In genomic region chr2:63639344-63639743, GRCh38 we compare ENCODE assay signal across 16 cellular contexts. TPM values are rescaled to one million over a fixed set of nuclear protein-coding genes. Genes with fewer than 3 reads are reported as not detected.
DNase-seq lines count a peak whose midpoint lies in the region; ATAC-seq, FAIRE-seq and TF ChIP-seq lines count a peak whose summit lies in the region.
"Had no signal": no experiment of that assay in that cellular context is flagged by ENCODE, and none has a peak within 500 bp of the region (broad histone marks: within the 10 kb centered on the region; RNA-seq: fewer than 3 reads in every experiment).

No MANE protein-coding gene starts in this region.

- H4K91ac ChIP-seq in H1 (replicated peaks; ENCODE audit: insufficient read length, low read length), result no peak overlapping the region

- H3K4ac ChIP-seq in H1 (replicated peaks; ENCODE audit: insufficient read length, low read depth, low read length), result no peak overlapping the region

- H3K56ac ChIP-seq in H1 (replicated peaks; ENCODE audit: insufficient read length, low read depth, low read length), result no peak overlapping the region

- POLR2A ChIA-PET in H1 (lab: Charles Lee; ENCODE audit: partially characterized antibody), result interaction anchor here (0.8 kb wide), 1 partner anchor 24 kb away, joined by 3 read pairs; no protein-coding TSS in a partner anchor

- no peak for TF ChIP-seq EP300 in H1 (IDR thresholded peaks at IDR 0.05; ENCODE audit: borderline replicate concordance in 1 of 2, low read depth in 2 of 2, low read length in 2 of 2)

- no peaks in the 10 kb centered on the region for H3K27me3 ChIP-seq in HAP-1 (ENCODE audit: low read depth)
- H3K27me3 ChIP-seq in H1 (replicated peaks in 1 of 4; ENCODE audit: control insufficient read depth in 3 of 4, extremely low read depth in 1 of 4, insufficient read depth in 3 of 4, low read length in 3 of 4), result no peaks in the 10 kb centered on the region
- no peaks in the 10 kb centered on the region for H3K27me3 ChIP-seq in iPS-20b (ENCODE audit: insufficient read depth, low read length)

- no peak for TF ChIP-seq POLR2A in H1 (IDR thresholded peaks at IDR 0.05; ENCODE audit: control extremely low read depth in 1 of 2, low read depth in 2 of 2, low read length in 2 of 2)

- peaks cover 0 to 7% of the 10 kb centered on the region in 2 donors for H3K27me3 Mint-ChIP-seq in stimulated activated naive B cell treated with anti-CD40 and anti-IgM and Interleukin-4, amounts not matched to agents 10 μg/mL and 1 μg/mL and 100 μg/mL, for 72 hours

- H3K9ac ChIP-seq in H1 (replicated peaks in 1 of 4; ENCODE audit: extremely low read depth in 1 of 4, low read depth in 3 of 4, low read length in 3 of 4) (no peak overlapping the region), iPS-20b (ENCODE audit: low read depth, low read length) (peak overlapping the region; percentile 12; the same call in 1 of the 2 replicates)

- H3K36me3 ChIP-seq in HAP-1 (replicated peaks), result no peaks in the 10 kb centered on the region
- H3K36me3 ChIP-seq in H1 (ENCODE audit: control insufficient read depth in 2 of 4, insufficient read depth in 4 of 4, low read length in 3 of 4), result no peaks in the 10 kb centered on the region
- no peaks in the 10 kb centered on the region for H3K36me3 ChIP-seq in iPS-20b (ENCODE audit: insufficient read depth, low read depth, low read length)

- no peak overlapping the region for H2AFZ ChIP-seq in H1 (ENCODE audit: low read length)

- no peaks in the 10 kb centered on the region for H3K23me2 ChIP-seq in H1 (ENCODE audit: low read depth, low read length)

- H3K27ac ChIP-seq in H1 (ENCODE audit: low read depth, low read length) (0 out of 2 replicates have a peak overlapping the region, but pooled peaks have one; percentile 12), iPS-20b (ENCODE audit: low read length) (peak overlapping the region; percentile 27)

- no peaks in the 10 kb centered on the region for H3K79me2 ChIP-seq in H1 (ENCODE audit: control insufficient read depth in 1 of 2, insufficient read depth in 2 of 2, low read length in 2 of 2)

- H2BK15ac ChIP-seq in H1 (ENCODE audit: low read length), result no peak overlapping the region

- DNase-seq in HAP-1 (ENCODE audit: low spot score in 2 of 2), result peak; percentile 20 to 85
- DNase-seq in H1 (ENCODE audit: low read depth in 1 of 2, low spot score in 2 of 2), result no peak
- DNase-seq in NCI-H1105 (lab: John Stamatoyannopoulos, UW), result no peak
- DNase-seq in stimulated activated naive B cell treated with anti-CD40 and anti-IgM and Interleukin-4, amounts not matched to agents 10 μg/mL and 1 μg/mL and 100 μg/mL, for 72 hours, result no peak
- no peak for DNase-seq in cerebellar cortex (ENCODE audit: low spot score)
- DNase-seq: C1 segment of cervical spinal cord; Calu3; CD4-positive, alpha-beta T cell; DMS 273 treated with DMSO at 0.1 percent for 48 hours; HCEC 1CT; HFFc6 had no signal

- no peak overlapping the region for H3K4me3 ChIP-seq in HAP-1
- H3K4me3 ChIP-seq in H1 (ENCODE audit: extremely low read depth in 1 of 4, insufficient read depth in 2 of 4, low read depth in 3 of 4, low read length in 4 of 4), result peak overlapping the region in 1 of 4 experiments; percentile 12; a peak in 2 of 8 replicates
- H3K4me3 ChIP-seq in iPS-20b (ENCODE audit: low read length), result peak overlapping the region; percentile 29; the same call in 1 of the 2 replicates

- H3K18ac ChIP-seq in H1 (ENCODE audit: extremely low read depth, low read length), result no peak overlapping the region

- no peak overlapping the region for H2AK5ac ChIP-seq in H1 (ENCODE audit: low read depth, low read length)

- H2BK5ac ChIP-seq in H1 (ENCODE audit: low read depth, low read length), result no peak overlapping the region

- no peaks in the 10 kb centered on the region for H3K36me3 Mint-ChIP-seq in stimulated activated naive B cell treated with anti-CD40 and anti-IgM and Interleukin-4, amounts not matched to agents 10 μg/mL and 1 μg/mL and 100 μg/mL, for 72 hours

- H4K20me1 ChIP-seq in H1 (replicated peaks in 1 of 2; ENCODE audit: control insufficient read depth in 1 of 2, insufficient read depth in 2 of 2, low read length in 2 of 2), result no peaks in the 10 kb centered on the region

- in situ Hi-C loops in HAP-1 (cut with MboI; ENCODE audit: low sequenced_read_pairs), result no loop called here

- H3K4me1 ChIP-seq in HAP-1, result peaks cover 11% of the 10 kb centered on the region
- peaks cover 0 to 6% (median 2%) of the 10 kb centered on the region in 4 experiments; a peak in 4 of 7 replicates for H3K4me1 ChIP-seq in H1 (replicated peaks in 1 of 4; ENCODE audit: control insufficient read depth in 3 of 4, insufficient read depth in 4 of 4, low read length in 3 of 4)
- peaks cover 7% of the 10 kb centered on the region; the same call in 1 of the 2 replicates for H3K4me1 ChIP-seq in iPS-20b (ENCODE audit: insufficient read depth, low read length)

- no peak overlapping the region for H2BK120ac ChIP-seq in H1 (replicated peaks; ENCODE audit: low read depth, low read length)

- TF ChIP-seq CTCF in H1 (IDR thresholded peaks at IDR 0.05; ENCODE audit: control extremely low read depth in 1 of 3, insufficient read depth in 1 of 3, low read depth in 1 of 3, low read length in 3 of 3), result no peak

- ATAC-seq in HG03354 (IDR thresholded peaks at IDR 0.05; ENCODE audit: poor library complexity, severe bottlenecking, unreplicated experiment), result no peak
- ATAC-seq in stimulated activated naive B cell treated with anti-CD40 and anti-IgM and Interleukin-4, amounts not matched to agents 10 μg/mL and 1 μg/mL and 100 μg/mL, for 72 hours (replicated peaks), result no peak
- ATAC-seq: HepG2 had no signal

- no peak overlapping the region for H3K23ac ChIP-seq in H1 (ENCODE audit: insufficient read length)

- H3K9me3 ChIP-seq in HAP-1 (no peaks in the 10 kb centered on the region), H1 (ENCODE audit: insufficient read depth in 2 of 2, low read depth in 1 of 2, low read length in 1 of 2) (no peaks in the 10 kb centered on the region; a peak in 2 of 4 replicates), iPS-20b (ENCODE audit: insufficient read depth, low read depth, low read length) (peaks cover 12% of the 10 kb centered on the region; the same call in 1 of the 2 replicates)

- FAIRE-seq in H1 (lab: Jason Lieb, UNC), result peak; percentile 96
- FAIRE-seq: A204.1, HepG2 had no signal

- no peak for TF ChIP-seq RAD21 in H1 (IDR thresholded peaks at IDR 0.05 in 1 of 2, conservative IDR thresholded peaks at IDR 0.05 in 1 of 2; ENCODE audit: low read depth in 2 of 2, low read length in 2 of 2)

- H3K27ac Mint-ChIP-seq in stimulated activated naive B cell treated with anti-CD40 and anti-IgM and Interleukin-4, amounts not matched to agents 10 μg/mL and 1 μg/mL and 100 μg/mL, for 72 hours, result no peak overlapping the region
- H3K27ac Mint-ChIP-seq: B cell; CD4-positive, alpha-beta T cell; HFFc6 had no signal

- CTCF ChIA-PET in H1 (lab: Charles Lee; ENCODE audit: partially characterized antibody), result interaction anchor here (1.4 kb wide), 1 partner anchor 13 kb away, joined by 5 read pairs; no protein-coding TSS in a partner anchor

- peaks cover 9 to 11% of the 10 kb centered on the region in 2 donors for H3K9me3 Mint-ChIP-seq in stimulated activated naive B cell treated with anti-CD40 and anti-IgM and Interleukin-4, amounts not matched to agents 10 μg/mL and 1 μg/mL and 100 μg/mL, for 72 hours

- no peak overlapping the region for H2BK12ac ChIP-seq in H1 (ENCODE audit: low read depth, low read length)

- H2BK20ac ChIP-seq in H1 (ENCODE audit: low read length), result no peak overlapping the region

- H3K4me2 ChIP-seq in H1 (ENCODE audit: insufficient read depth in 1 of 2, low read depth in 2 of 2, low read length in 2 of 2), result peak overlapping the region; percentile 36 to 38; a peak in 2 of 4 replicates

- H4K8ac ChIP-seq in H1 (ENCODE audit: extremely low read depth, insufficient read depth, low read length), result no peak overlapping the region

- WGBS in H1 (ENCODE audit: extremely low coverage in 1 of 2, insufficient coverage in 1 of 2, insufficient read length in 1 of 2, insufficient replicate concordance in 2 of 2, low coverage in 1 of 2, low lambda C conversion rate in 2 of 2, missing lambda C conversion rate in 1 of 2), 2 experiments, result 67% methylated on average over 1 of the region's 1 CpG; no CpG with 5 or more reads in 1 of the 2 experiments

- H3K79me1 ChIP-seq in H1 (ENCODE audit: low read depth, low read length), result no peaks in the 10 kb centered on the region

- H3K4me3 Mint-ChIP-seq in stimulated activated naive B cell treated with anti-CD40 and anti-IgM and Interleukin-4, amounts not matched to agents 10 μg/mL and 1 μg/mL and 100 μg/mL, for 72 hours, result no peak overlapping the region
- H3K4me3 Mint-ChIP-seq: B cell; CD4-positive, alpha-beta T cell; HFFc6 had no signal

- H3K4me1 Mint-ChIP-seq in stimulated activated naive B cell treated with anti-CD40 and anti-IgM and Interleukin-4, amounts not matched to agents 10 μg/mL and 1 μg/mL and 100 μg/mL, for 72 hours, result no peaks in the 10 kb centered on the region
- H3K4me1 Mint-ChIP-seq: B cell had no signal

- H4K5ac ChIP-seq in H1 (ENCODE audit: insufficient read length, low read depth, low read length), result no peak overlapping the region

- no peak overlapping the region for H3K14ac ChIP-seq in H1 (ENCODE audit: insufficient read length)

TF ChIP-seq in H1, 55 proteins besides CTCF, POLR2A, EP300 and RAD21 (continues in another document):
- TF ChIP-seq CHD1 (IDR thresholded peaks at IDR 0.05; ENCODE audit: low read depth, low read length), result no peak

RNA-seq across cellular contexts. Expression of gene MDH1, which starts 50.6 kb away (rescaled TPM):
- 335 and 353 TPM in 2 replicates for total RNA-seq in H1 (2021; fragmentation: NEBNext Ultra II Directional; extraction: Animal tissue kit (Norgen Biotek cat#: 25700))
- polyA plus RNA-seq in H1 (2011; rRNA removed), result 201 and 376 TPM in 2 replicates
- 377 TPM for polyA plus RNA-seq in H1 (2011; cell fraction: cytosol; rRNA removed)
- 175 TPM for polyA plus RNA-seq in H1 (2011; cell fraction: nucleus; rRNA removed)
- polyA plus RNA-seq in H1 (2012, experiment 1 of 2), result 321 to 344 TPM (median 332 TPM) in 4 replicates
- polyA plus RNA-seq in H1 (2012, experiment 2 of 2), result 86.2 TPM
- 252 TPM for polyA plus RNA-seq in H1 (2013, experiment 1 of 2)
- 229 TPM for polyA plus RNA-seq in H1 (2013, experiment 2 of 2)
- 252 and 357 TPM in 2 replicates for polyA minus RNA-seq in H1 (2011; rRNA and poly(A)+ RNA removed)
- 89.6 TPM for polyA minus RNA-seq in H1 (2011; cell fraction: cytosol; rRNA and poly(A)+ RNA removed)
- 147 TPM for polyA minus RNA-seq in H1 (2011; cell fraction: nucleus; rRNA and poly(A)+ RNA removed)

RNA-seq across cellular contexts. Expression of gene WDPCP, which starts 51.1 kb away (rescaled TPM):
- 23.0 and 25.8 TPM in 2 replicates for total RNA-seq in H1 (2021; fragmentation: NEBNext Ultra II Directional; extraction: Animal tissue kit (Norgen Biotek cat#: 25700))
- polyA plus RNA-seq in H1 (2011; rRNA removed), result 7.3 and 9.3 TPM in 2 replicates
- polyA plus RNA-seq in H1 (2011; cell fraction: cytosol; rRNA removed), result 9.3 TPM
- 20.6 TPM for polyA plus RNA-seq in H1 (2011; cell fraction: nucleus; rRNA removed)
- polyA plus RNA-seq in H1 (2012, experiment 1 of 2), result 9.2 to 13.2 TPM (median 10.4 TPM) in 4 replicates
- 0.94 TPM for polyA plus RNA-seq in H1 (2012, experiment 2 of 2)
- polyA plus RNA-seq in H1 (2013, experiment 1 of 2), result 4.5 TPM
- polyA plus RNA-seq in H1 (2013, experiment 2 of 2), result 3.8 TPM
- 69.6 and 114 TPM in 2 replicates for polyA minus RNA-seq in H1 (2011; rRNA and poly(A)+ RNA removed)
- 24.2 TPM for polyA minus RNA-seq in H1 (2011; cell fraction: cytosol; rRNA and poly(A)+ RNA removed)
- 257 TPM for polyA minus RNA-seq in H1 (2011; cell fraction: nucleus; rRNA and poly(A)+ RNA removed)

Comparison
In these comparisons a context has a peak if more than half of its experiments do, and no peak if none do; other contexts are left out.
1. DNase-seq: peak in HAP-1 (2 of 2); none in H1 (0 of 2), NCI-H1105 (single experiment), stimulated activated naive B cell treated with anti-CD40 and anti-IgM and Interleukin-4, amounts not matched to agents 10 μg/mL and 1 μg/mL and 100 μg/mL, for 72 hours (single experiment) and cerebellar cortex (single experiment).